Comparison of ENCODE assay signal across 1 cellular context in the genomic region with DNA sequence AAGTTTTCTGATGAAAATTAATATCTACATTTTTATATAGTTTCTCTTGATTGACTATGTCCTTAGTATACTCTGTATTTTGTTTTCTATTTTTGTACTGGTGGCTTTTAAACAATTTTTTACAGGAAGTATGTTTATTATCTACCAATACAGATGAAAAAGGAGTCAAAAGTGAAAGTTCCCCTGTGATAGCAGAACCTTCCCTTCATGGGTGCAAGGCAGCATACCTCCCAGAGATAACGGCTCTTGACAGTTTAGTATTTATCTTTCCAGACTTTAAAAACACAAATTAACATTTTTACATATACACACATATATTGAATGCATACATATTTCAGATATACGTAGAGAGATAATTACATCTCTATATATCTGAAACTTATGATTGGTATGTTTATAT.
TF ChIP-seq lines count a peak whose summit lies in the region.

No MANE protein-coding gene starts in this region.

TF ChIP-seq in K562, 482 proteins besides CTCF, POLR2A, EP300 and RAD21:
- TF ChIP-seq NCOR1 (IDR thresholded peaks at IDR 0.05) (peak; percentile 31; the same call in 1 of the 2 replicates), ELF2 (CRISPR knock-in tag; IDR thresholded peaks at IDR 0.05) (no peak), DPF2 (IDR thresholded peaks at IDR 0.05) (peak; percentile 44; the same call in 1 of the 2 replicates), FOXM1 (IDR thresholded peaks at IDR 0.05; ENCODE audit: low read depth) (0 out of 2 replicates have a peak, but pooled peaks have one; percentile 38), FOXM1 (CRISPR knock-in tag; IDR thresholded peaks at IDR 0.05; ENCODE audit: low read depth) (no peak), TAL1 (IDR thresholded peaks at IDR 0.05) (peak; percentile 60), MEIS2 (IDR thresholded peaks at IDR 0.05; ENCODE audit: partially characterized antibody) (peak; percentile 34), CHD4 (IDR thresholded peaks at IDR 0.05; ENCODE audit: insufficient read depth, insufficient replicate concordance, low read depth, low read length, poor library complexity, severe bottlenecking) (no peak), ARID1B (IDR thresholded peaks at IDR 0.05) (peak; percentile 66), CBFA2T3 (IDR thresholded peaks at IDR 0.05) (peak; percentile 64), TEAD4 (IDR thresholded peaks at IDR 0.05; ENCODE audit: low read length) (peak; percentile 54), TEAD4 (CRISPR knock-in tag; IDR thresholded peaks at IDR 0.05; ENCODE audit: borderline replicate concordance) (no peak), ZNF668 (CRISPR knock-in tag; IDR thresholded peaks at IDR 0.05) (no peak), GTF2F1 (IDR thresholded peaks at IDR 0.05; ENCODE audit: low read depth, low read length) (no peak), SRSF1 (IDR thresholded peaks at IDR 0.05; ENCODE audit: low read depth, low read length) (no peak), TCF3 (CRISPR knock-in tag; IDR thresholded peaks at IDR 0.05) (peak; percentile 47), ZNF121 (CRISPR knock-in tag; conservative IDR thresholded peaks at IDR 0.05) (no peak), SMAD1 (IDR thresholded peaks at IDR 0.05; ENCODE audit: low read depth, low read length, partially characterized antibody) (no peak), CBFA2T2 (conservative IDR thresholded peaks at IDR 0.05) (peak; percentile 35; the same call in 1 of the 2 replicates)
- TF ChIP-seq, protein P1, sequence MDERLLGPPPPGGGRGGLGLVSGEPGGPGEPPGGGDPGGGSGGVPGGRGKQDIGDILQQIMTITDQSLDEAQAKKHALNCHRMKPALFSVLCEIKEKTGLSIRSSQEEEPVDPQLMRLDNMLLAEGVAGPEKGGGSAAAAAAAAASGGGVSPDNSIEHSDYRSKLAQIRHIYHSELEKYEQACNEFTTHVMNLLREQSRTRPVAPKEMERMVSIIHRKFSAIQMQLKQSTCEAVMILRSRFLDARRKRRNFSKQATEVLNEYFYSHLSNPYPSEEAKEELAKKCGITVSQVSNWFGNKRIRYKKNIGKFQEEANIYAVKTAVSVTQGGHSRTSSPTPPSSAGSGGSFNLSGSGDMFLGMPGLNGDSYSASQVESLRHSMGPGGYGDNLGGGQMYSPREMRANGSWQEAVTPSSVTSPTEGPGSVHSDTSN (CRISPR knock-in tag; IDR thresholded peaks at IDR 0.05; ENCODE audit: low read depth), result no peak
- TF ChIP-seq, protein P1 (tag; conservative IDR thresholded peaks at IDR 0.05; ENCODE audit: low read depth), result 0 out of 2 replicates have a peak, but pooled peaks have one; percentile 10
- TF ChIP-seq, protein P2, sequence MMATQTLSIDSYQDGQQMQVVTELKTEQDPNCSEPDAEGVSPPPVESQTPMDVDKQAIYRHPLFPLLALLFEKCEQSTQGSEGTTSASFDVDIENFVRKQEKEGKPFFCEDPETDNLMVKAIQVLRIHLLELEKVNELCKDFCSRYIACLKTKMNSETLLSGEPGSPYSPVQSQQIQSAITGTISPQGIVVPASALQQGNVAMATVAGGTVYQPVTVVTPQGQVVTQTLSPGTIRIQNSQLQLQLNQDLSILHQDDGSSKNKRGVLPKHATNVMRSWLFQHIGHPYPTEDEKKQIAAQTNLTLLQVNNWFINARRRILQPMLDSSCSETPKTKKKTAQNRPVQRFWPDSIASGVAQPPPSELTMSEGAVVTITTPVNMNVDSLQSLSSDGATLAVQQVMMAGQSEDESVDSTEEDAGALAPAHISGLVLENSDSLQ (IDR thresholded peaks at IDR 0.05), result 0 out of 2 replicates have a peak, but pooled peaks have one; percentile 12
